Comparison of ENCODE assay signal across 17 cellular contexts in the genomic region with DNA sequence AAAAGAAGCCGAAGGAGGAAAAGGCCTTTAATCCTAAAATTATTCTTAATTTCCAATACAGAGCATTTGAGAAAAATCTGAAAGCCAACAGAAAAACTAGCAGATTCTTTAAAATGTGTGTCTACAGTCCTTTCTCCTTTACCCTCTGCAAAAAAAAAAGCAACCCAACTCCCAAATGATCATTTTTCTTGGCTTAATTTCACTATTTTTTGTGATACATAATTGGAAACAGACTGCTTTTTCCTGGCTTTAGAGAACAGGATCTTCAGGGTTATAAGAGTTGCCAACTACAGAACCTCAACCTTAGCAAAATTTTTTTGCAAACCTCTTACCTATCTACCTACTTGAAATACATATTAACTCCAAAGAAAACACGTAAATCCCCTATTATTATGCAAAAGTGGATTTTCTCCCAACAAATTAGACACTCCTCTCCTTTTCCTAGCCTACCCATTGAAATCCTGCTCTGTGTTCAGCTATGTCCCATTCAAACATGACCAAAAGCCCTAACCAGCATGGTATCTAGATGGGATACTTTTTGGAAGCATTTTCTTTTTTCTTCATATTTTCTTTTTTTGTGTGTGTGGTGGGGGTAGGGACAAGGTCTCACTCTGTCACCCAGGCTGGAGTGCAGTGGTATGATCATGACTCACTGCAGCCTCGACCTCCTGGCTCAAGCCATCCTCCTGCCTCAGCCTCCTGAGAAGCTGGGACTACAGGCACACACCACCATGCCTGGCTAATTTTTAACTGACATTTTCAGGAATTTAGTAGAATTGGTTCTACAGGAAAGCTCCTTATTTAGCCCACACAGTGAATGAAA. TPM values are rescaled to one million over a fixed set of nuclear protein-coding genes. Genes with fewer than 3 reads are reported as not detected.
DNase-seq lines count a peak whose midpoint lies in the region; ATAC-seq, FAIRE-seq and TF ChIP-seq lines count a peak whose summit lies in the region.
"Had no signal": no experiment of that assay in that cellular context is flagged by ENCODE, and none has a peak within 500 bp of the region (broad histone marks: within the 10 kb centered on the region; RNA-seq: fewer than 3 reads in every experiment).

No MANE protein-coding gene starts in this region.

- DNase-seq in A549 (ENCODE audit: low read depth in 1 of 2, low spot score in 1 of 2) (no peak), hypothalamus (lab: John Stamatoyannopoulos, UW) (no peak), nephron progenitor cell (no peak)
- no peak for DNase-seq in CD4-positive, alpha-beta memory T cell
- peak; percentile 18 for DNase-seq in activated naive CD8-positive, alpha-beta T cell treated with anti-CD3 and anti-CD28 coated beads for 36 hours
- DNase-seq in natural killer cell treated with Interleukin-12 subunit alpha and Interleukin-12 subunit beta and Interleukin-15 and Interleukin-18, amount 100 ng/mL, for 72 hours (ENCODE audit: low spot score) = no peak
- DNase-seq in stimulated activated naive CD4-positive, alpha-beta T cell (lab: John Stamatoyannopoulos, UW) = no peak
- DNase-seq: activated B cell treated with CpG ODN at 0.5 μM for 24 hours, BE2C, esophagus squamous epithelium, NCI-H1436 treated with DMSO at 0.1 percent for 48 hours had no signal

- H3K27me3 ChIP-seq in CD4-positive, alpha-beta memory T cell (ENCODE audit: insufficient read depth, low read length) = no peaks in the 10 kb centered on the region
- H3K27me3 ChIP-seq: BE2C, esophagus squamous epithelium, right atrium auricular region had no signal

- ATAC-seq in A549 = no peak
- ATAC-seq in natural killer cell treated with Interleukin-12 subunit alpha and Interleukin-12 subunit beta and Interleukin-15 and Interleukin-18, amount 100 ng/mL, for 72 hours = no peak

- H3K27me3 Mint-ChIP-seq in CD4-positive, alpha-beta memory T cell = no peaks in the 10 kb centered on the region
- H3K27me3 Mint-ChIP-seq in activated naive CD8-positive, alpha-beta T cell treated with anti-CD3 and anti-CD28 coated beads for 36 hours = peaks cover 7% of the 10 kb centered on the region
- no peaks in the 10 kb centered on the region for H3K27me3 Mint-ChIP-seq in natural killer cell treated with Interleukin-12 subunit alpha and Interleukin-12 subunit beta and Interleukin-15 and Interleukin-18, amount 100 ng/mL, for 72 hours
- H3K27me3 Mint-ChIP-seq in nephron progenitor cell (ENCODE audit: low read depth, poor library complexity) = peaks cover 5% of the 10 kb centered on the region

- TF ChIP-seq EP300 in A549 (IDR thresholded peaks at IDR 0.05) = no peak

- H3K4me3 Mint-ChIP-seq in CD4-positive, alpha-beta memory T cell = peak overlapping the region in 5 of 8 donors; percentile 9 to 47 (median 23)
- peak overlapping the region; percentile 68 for H3K4me3 Mint-ChIP-seq in activated naive CD8-positive, alpha-beta T cell treated with anti-CD3 and anti-CD28 coated beads for 36 hours
- H3K4me3 Mint-ChIP-seq in natural killer cell treated with Interleukin-12 subunit alpha and Interleukin-12 subunit beta and Interleukin-15 and Interleukin-18, amount 100 ng/mL, for 72 hours = peak overlapping the region; percentile 59
- no peak overlapping the region for H3K4me3 Mint-ChIP-seq in nephron progenitor cell
- H3K4me3 Mint-ChIP-seq: activated B cell treated with CpG ODN at 0.5 μM for 24 hours, mesothelial cell of epicardium had no signal

- H3K36me3 Mint-ChIP-seq in CD4-positive, alpha-beta memory T cell = peaks cover 0 to 4% of the 10 kb centered on the region in 2 donors
- H3K36me3 Mint-ChIP-seq in activated naive CD8-positive, alpha-beta T cell treated with anti-CD3 and anti-CD28 coated beads for 36 hours = peaks cover 3% of the 10 kb centered on the region
- no peaks in the 10 kb centered on the region for H3K36me3 Mint-ChIP-seq in natural killer cell treated with Interleukin-12 subunit alpha and Interleukin-12 subunit beta and Interleukin-15 and Interleukin-18, amount 100 ng/mL, for 72 hours
- no peaks in the 10 kb centered on the region for H3K36me3 Mint-ChIP-seq in nephron progenitor cell (ENCODE audit: low read depth)
- H3K36me3 Mint-ChIP-seq: mesothelial cell of epicardium had no signal

- peak overlapping the region; percentile 44; the same call in 1 of the 3 replicates for H3K4me2 ChIP-seq in A549

- no peak overlapping the region for H3K4me3 ChIP-seq in A549
- H3K4me3 ChIP-seq in CD4-positive, alpha-beta memory T cell (ENCODE audit: low read length in 2 of 2) = no peak overlapping the region
- H3K4me3 ChIP-seq: HAP-1, right atrium auricular region had no signal

- TF ChIP-seq CTCF in A549 (IDR thresholded peaks at IDR 0.05) (no peak), nephron progenitor cell (IDR thresholded peaks at IDR 0.05) (no peak)

- H3K9me3 ChIP-seq in A549 = no peaks in the 10 kb centered on the region
- no peaks in the 10 kb centered on the region for H3K9me3 ChIP-seq in CD4-positive, alpha-beta memory T cell (ENCODE audit: control insufficient read depth in 1 of 2, low read length in 2 of 2)
- H3K9me3 ChIP-seq: BE2C, esophagus squamous epithelium, HAP-1, neutrophil, right atrium auricular region had no signal

- H3K9me3 Mint-ChIP-seq in CD4-positive, alpha-beta memory T cell = no peaks in the 10 kb centered on the region
- peaks cover 4% of the 10 kb centered on the region for H3K9me3 Mint-ChIP-seq in activated naive CD8-positive, alpha-beta T cell treated with anti-CD3 and anti-CD28 coated beads for 36 hours
- no peaks in the 10 kb centered on the region for H3K9me3 Mint-ChIP-seq in natural killer cell treated with Interleukin-12 subunit alpha and Interleukin-12 subunit beta and Interleukin-15 and Interleukin-18, amount 100 ng/mL, for 72 hours
- peaks cover 3% of the 10 kb centered on the region for H3K9me3 Mint-ChIP-seq in nephron progenitor cell
- H3K9me3 Mint-ChIP-seq: activated B cell treated with CpG ODN at 0.5 μM for 24 hours, mesothelial cell of epicardium had no signal

- POLR2A ChIA-PET in A549 (lab: Yijun Ruan, JAX) = no interaction called here
- POLR2A ChIA-PET in CD4-positive, alpha-beta memory T cell (lab: Charles Lee; ENCODE audit: partially characterized antibody) = interaction anchor here (0.6 to 1.2 kb wide), 3 partner anchors 72 to 364 kb away, joined by 3 read pairs; no protein-coding TSS in a partner anchor

- peaks cover 42% of the 10 kb centered on the region for H3K4me1 ChIP-seq in A549
- H3K4me1 ChIP-seq in CD4-positive, alpha-beta memory T cell (ENCODE audit: insufficient read depth, low read length) = peaks cover 51% of the 10 kb centered on the region
- H3K4me1 ChIP-seq: BE2C had no signal

- no peak for TF ChIP-seq POLR2A in A549 (IDR thresholded peaks at IDR 0.05; ENCODE audit: low read length)

- WGBS in A549 (ENCODE audit: missing lambda C conversion rate) = 81% methylated on average over 3 of the region's 3 CpGs

- 0 out of 6 replicates have a peak overlapping the region, but pooled peaks of 1 of the 2 experiments have one; percentile 10 for H3K27ac ChIP-seq in A549
- no peak overlapping the region for H3K27ac ChIP-seq in CD4-positive, alpha-beta memory T cell (ENCODE audit: low read depth, low read length)
- H3K27ac ChIP-seq: neutrophil, right atrium auricular region, RWPE1 had no signal

- CTCF ChIA-PET in A549 (lab: Yijun Ruan, JAX) = interaction anchor here (0.7 kb wide), 1 partner anchor 30 kb away, joined by 3 read pairs; no protein-coding TSS in a partner anchor
- CTCF ChIA-PET in CD4-positive, alpha-beta memory T cell (lab: Charles Lee; ENCODE audit: partially characterized antibody) = interaction anchor here (0.7 kb wide), 1 partner anchor 10 kb away, joined by 3 read pairs; no protein-coding TSS in a partner anchor

- peak overlapping the region in 2 of 7 donors; percentile 0 to 24 for H3K27ac Mint-ChIP-seq in CD4-positive, alpha-beta memory T cell
- H3K27ac Mint-ChIP-seq in activated naive CD8-positive, alpha-beta T cell treated with anti-CD3 and anti-CD28 coated beads for 36 hours = peak overlapping the region; percentile 91
- peak overlapping the region; percentile 60 to 87 for H3K27ac Mint-ChIP-seq in natural killer cell treated with Interleukin-12 subunit alpha and Interleukin-12 subunit beta and Interleukin-15 and Interleukin-18, amount 100 ng/mL, for 72 hours
- no peak overlapping the region for H3K27ac Mint-ChIP-seq in nephron progenitor cell
- H3K27ac Mint-ChIP-seq: activated B cell treated with CpG ODN at 0.5 μM for 24 hours, mesothelial cell of epicardium had no signal

- no peaks in the 10 kb centered on the region for H3K36me3 ChIP-seq in CD4-positive, alpha-beta memory T cell (ENCODE audit: insufficient read depth, low read length)
- H3K36me3 ChIP-seq: BE2C, esophagus squamous epithelium, HAP-1, neutrophil, right atrium auricular region had no signal

- no peak for FAIRE-seq in A549 (lab: Jason Lieb, UNC)
- FAIRE-seq: HTR-8/SVneo had no signal

- H3K4me1 Mint-ChIP-seq in CD4-positive, alpha-beta memory T cell = peaks cover 49 to 80% (median 64%) of the 10 kb centered on the region in 4 donors
- peaks cover 67% of the 10 kb centered on the region for H3K4me1 Mint-ChIP-seq in activated naive CD8-positive, alpha-beta T cell treated with anti-CD3 and anti-CD28 coated beads for 36 hours
- peaks cover 71 to 76% of the 10 kb centered on the region in 2 donors for H3K4me1 Mint-ChIP-seq in natural killer cell treated with Interleukin-12 subunit alpha and Interleukin-12 subunit beta and Interleukin-15 and Interleukin-18, amount 100 ng/mL, for 72 hours (ENCODE audit: low read depth in 2 of 2)
- H3K4me1 Mint-ChIP-seq in nephron progenitor cell = peaks cover 10% of the 10 kb centered on the region
- H3K4me1 Mint-ChIP-seq: activated B cell treated with CpG ODN at 0.5 μM for 24 hours had no signal

- intact Hi-C loops in CD4-positive, alpha-beta memory T cell (cut with micrococcal nuclease) = no loop called here

- TF ChIP-seq RAD21 in A549 (conservative IDR thresholded peaks at IDR 0.05 in 1 of 2, IDR thresholded peaks at IDR 0.05 in 1 of 2) = no peak

TF ChIP-seq in A549, 52 proteins besides CTCF, POLR2A, EP300 and RAD21 (continues in another document):
- no peak for TF ChIP-seq KDM5A (IDR thresholded peaks at IDR 0.05)
- no peak for TF ChIP-seq PHF8 (IDR thresholded peaks at IDR 0.05; ENCODE audit: borderline replicate concordance, low read depth)
- no peak for TF ChIP-seq SMC3 (IDR thresholded peaks at IDR 0.05)
- no peak for TF ChIP-seq HOXB13 (CRISPR knock-in tag; IDR thresholded peaks at IDR 0.05; ENCODE audit: low read depth)
- TF ChIP-seq ZNF302 (CRISPR knock-in tag; IDR thresholded peaks at IDR 0.05) = no peak
- TF ChIP-seq JUN (IDR thresholded peaks at IDR 0.05) = no peak

RNA-seq across cellular contexts. Expression of a gene that starts 9.0 kb away (rescaled TPM):
- 8.9 and 12.1 TPM in 2 replicates for polyA plus RNA-seq in A549 (2011; rRNA removed)
- 2.2 and 2.6 TPM in 2 replicates for polyA plus RNA-seq in A549 (2012; cell fraction: cytosol; rRNA removed)
- 3.6 and 3.9 TPM in 2 replicates for polyA plus RNA-seq in A549 (2012; cell fraction: nucleus; rRNA removed)
- 5.0 to 5.8 TPM (median 5.5 TPM) in 3 replicates for polyA plus RNA-seq in A549 (2017; fragmentation: RNase III; extraction: RNeasy Plus Mini Kit Qiagen cat#74134 plus additional on column Dnase treatment)
- polyA minus RNA-seq in A549 (2011; rRNA and poly(A)+ RNA removed) = 19.1 and 19.3 TPM in 2 replicates
- 10 to 100 TPM; 44.4 to 47.3 TPM for total RNA-seq in CD4-positive, alpha-beta memory T cell
- polyA plus RNA-seq in CD4-positive, alpha-beta memory T cell = 10 to 100 TPM; 34.5 to 40.2 TPM
- total RNA-seq in activated naive CD8-positive, alpha-beta T cell treated with anti-CD3 and anti-CD28 coated beads for 36 hours = 1 to 10 TPM; 4.4 to 4.7 TPM
- 100 to 1,000 TPM in 1 of 2 donors, 10 to 100 TPM in 1; 67.6 to 157 TPM for total RNA-seq in natural killer cell treated with Interleukin-12 subunit alpha and Interleukin-12 subunit beta and Interleukin-15 and Interleukin-18, amount 100 ng/mL, for 72 hours

Comparison
In these comparisons a context has a peak if more than half of its experiments do, and no peak if none do; other contexts are left out.
1. RNA of a gene that starts 9.0 kb away (total RNA-seq): 67.6 to 157 TPM in natural killer cell treated with Interleukin-12 subunit alpha and Interleukin-12 subunit beta and Interleukin-15 and Interleukin-18, amount 100 ng/mL, for 72 hours and 44.4 to 47.3 TPM in CD4-positive, alpha-beta memory T cell; 4.4 to 4.7 TPM in activated naive CD8-positive, alpha-beta T cell treated with anti-CD3 and anti-CD28 coated beads for 36 hours; every median in the first group is over 4 times any median in the second.